Comparison of ENCODE assay signal across 22 cellular contexts in genomic region chr2:162748566-162749215, GRCh38.
DNase-seq lines count a peak whose midpoint lies in the region; ATAC-seq, FAIRE-seq and TF ChIP-seq lines count a peak whose summit lies in the region.
"Had no signal": no experiment of that assay in that cellular context is flagged by ENCODE, and none has a peak within 500 bp of the region (broad histone marks: within the 10 kb centered on the region; RNA-seq: fewer than 3 reads in every experiment).

No MANE protein-coding gene starts in this region.

- TF ChIP-seq CTCF in HepG2 (CRISPR knock-in tag; IDR thresholded peaks at IDR 0.05) (no peak), right lobe of liver (IDR thresholded peaks at IDR 0.05) (no peak), progenitor cell of endocrine pancreas (IDR thresholded peaks at IDR 0.05; ENCODE audit: unreplicated experiment) (no peak)

- H3K9me3 ChIP-seq in HepG2 (ENCODE audit: low read length), result no peaks in the 10 kb centered on the region
- H3K9me3 ChIP-seq in right lobe of liver, result no peaks in the 10 kb centered on the region
- no peaks in the 10 kb centered on the region for H3K9me3 ChIP-seq in SK-N-MC (ENCODE audit: low read depth, low read length)
- H3K9me3 ChIP-seq: A549, BE2C, Caco-2 had no signal

- peaks cover 24% of the 10 kb centered on the region for H3K4me1 Mint-ChIP-seq in progenitor cell of endocrine pancreas (ENCODE audit: low read depth)

- no peak for FAIRE-seq in HepG2 (lab: Jason Lieb, UNC)
- FAIRE-seq: A549, D721Med, G401.6, GM12891, GM19239 had no signal

- intact Hi-C loops in HepG2 (cut with micrococcal nuclease; ENCODE audit: unreplicated experiment), result no loop called here
- intact Hi-C loops in right lobe of liver (cut with DNase I), result no loop called here

- no peaks in the 10 kb centered on the region for H3K36me3 ChIP-seq in HepG2 (replicated peaks in 1 of 2; ENCODE audit: control insufficient read depth in 1 of 2, insufficient read depth in 2 of 2, low read length in 2 of 2)
- H3K36me3 ChIP-seq in right lobe of liver, result no peaks in the 10 kb centered on the region
- H3K36me3 ChIP-seq in SK-N-MC (ENCODE audit: insufficient read depth, low read length), result no peaks in the 10 kb centered on the region
- H3K36me3 ChIP-seq: BE2C; BLaER1 treated with 17β-estradiol and CSF1 and Interleukin-3, amounts not matched to agents 10 nM and 100 nM had no signal

- H3K4me3 ChIP-seq in HepG2 (replicated peaks in 1 of 3; ENCODE audit: insufficient read depth in 1 of 3, low read depth in 2 of 3, low read length in 3 of 3) (no peak overlapping the region), right lobe of liver (no peak overlapping the region), SK-N-MC (peak overlapping the region; percentile 76)
- H3K4me3 ChIP-seq: A549; BLaER1 treated with 17β-estradiol and CSF1 and Interleukin-3, amounts not matched to agents 10 nM and 100 nM had no signal

- H3K36me3 Mint-ChIP-seq in progenitor cell of endocrine pancreas (ENCODE audit: insufficient read depth), result peaks cover 5% of the 10 kb centered on the region
- H3K36me3 Mint-ChIP-seq: CD8-positive, alpha-beta T cell had no signal

- no peak for DNase-seq in HepG2 (ENCODE audit: low spot score)
- DNase-seq in right lobe of liver, result no peak
- peak; percentile 84 for DNase-seq in SK-N-MC (ENCODE audit: low read depth, low spot score)
- DNase-seq in progenitor cell of endocrine pancreas (ENCODE audit: low spot score, unreplicated experiment), result no peak
- DNase-seq in retina, result no peak
- DNase-seq in stimulated activated CD8-positive, alpha-beta memory T cell treated with anti-CD3 and anti-CD28 coated beads, Interleukin-4, amount 100 ng/mL, for 48 hours, result no peak
- DNase-seq: ACHN; BE2C; Caco-2; Calu3; CD4-positive, alpha-beta T cell; CD8-positive, alpha-beta T cell; DMS79 treated with DMSO at 0.1 percent for 48 hours; GF-D8 had no signal

- in situ Hi-C loops in HepG2 (cut with HindIII; ENCODE audit: extremely low pct_ligation_motif_present, low pct_unique_long_range_greater_than_20kb), result no loop called here

- H3K79me2 ChIP-seq in HepG2 (ENCODE audit: insufficient read depth, low read length), result no peaks in the 10 kb centered on the region

- H3K9me3 Mint-ChIP-seq in progenitor cell of endocrine pancreas (ENCODE audit: low read depth), result no peaks in the 10 kb centered on the region
- H3K9me3 Mint-ChIP-seq: CD4-positive, alpha-beta T cell; CD8-positive, alpha-beta T cell had no signal

- no peak for TF ChIP-seq RAD21 in HepG2 (CRISPR knock-in tag; IDR thresholded peaks at IDR 0.05)

- H3K27me3 ChIP-seq in HepG2 (ENCODE audit: control insufficient read depth in 1 of 2, insufficient read depth in 2 of 2, low read length in 2 of 2) (no peaks in the 10 kb centered on the region), right lobe of liver (no peaks in the 10 kb centered on the region)
- H3K27me3 ChIP-seq: BE2C; BLaER1 treated with 17β-estradiol and CSF1 and Interleukin-3, amounts not matched to agents 10 nM and 100 nM had no signal

- no TSS peak for BruUV-seq in HepG2 (replicated peaks; lab: Mats Ljungman, UMichigan)

- peaks cover 4% of the 10 kb centered on the region; the same call in 1 of the 2 replicates for H3K4me1 ChIP-seq in HepG2 (ENCODE audit: insufficient read depth, low read length)
- peaks cover 0 to 4% (median 0%) of the 10 kb centered on the region in 4 donors for H3K4me1 ChIP-seq in right lobe of liver
- H3K4me1 ChIP-seq: A549, BE2C had no signal

- H3K4me3 Mint-ChIP-seq in progenitor cell of endocrine pancreas (ENCODE audit: low read depth), result no peak overlapping the region
- H3K4me3 Mint-ChIP-seq: CD4-positive, alpha-beta T cell; CD8-positive, alpha-beta T cell had no signal

- 2% methylated on average over 1 of the region's 1 CpG for WGBS in HepG2 (ENCODE audit: low lambda C conversion rate)
- 72% methylated on average over 1 of the region's 1 CpG for WGBS in right lobe of liver (ENCODE audit: insufficient coverage, low coverage, low lambda C conversion rate, missing lambda C conversion rate)

- POLR2A ChIA-PET in HepG2 (lab: Yijun Ruan, JAX), result no interaction called here

- H3K27me3 Mint-ChIP-seq in progenitor cell of endocrine pancreas, result no peaks in the 10 kb centered on the region
- H3K27me3 Mint-ChIP-seq: CD4-positive, alpha-beta T cell had no signal

- no peak overlapping the region for H3K4me2 ChIP-seq in HepG2 (ENCODE audit: low read depth, low read length)
- H3K4me2 ChIP-seq: A549 had no signal

- TF ChIP-seq POLR2A in HepG2 (IDR thresholded peaks at IDR 0.05; ENCODE audit: insufficient read depth in 1 of 2, low read depth in 2 of 2, low read length in 2 of 2), result no peak
- TF ChIP-seq POLR2A in right lobe of liver (IDR thresholded peaks at IDR 0.05), result no peak

- ATAC-seq in HepG2 (no peak), right lobe of liver (no peak)
- ATAC-seq: A549; CD8-positive, alpha-beta T cell had no signal

- H2AFZ ChIP-seq in HepG2 (ENCODE audit: low read length), result no peak overlapping the region

- CTCF ChIA-PET in HepG2 (lab: Yijun Ruan, JAX; ENCODE audit: low intra/inter-chr PET ratio, low total read pairs), result no interaction called here

- H3K27ac ChIP-seq in HepG2 (ENCODE audit: extremely low read length, insufficient read depth, low read length), result no peak overlapping the region
- H3K27ac ChIP-seq in right lobe of liver, result no peak overlapping the region
- peak overlapping the region; percentile 100 for H3K27ac ChIP-seq in SK-N-MC
- H3K27ac ChIP-seq: 22Rv1; A549; BLaER1 treated with 17β-estradiol and CSF1 and Interleukin-3, amounts not matched to agents 10 nM and 100 nM; C4-2B had no signal

- no peak for TF ChIP-seq EP300 in HepG2 (IDR thresholded peaks at IDR 0.05; ENCODE audit: low read depth in 2 of 2, low read length in 2 of 2)
- TF ChIP-seq EP300 in HepG2 (CRISPR knock-in tag; IDR thresholded peaks at IDR 0.05; ENCODE audit: borderline replicate concordance), result no peak

- H4K20me1 ChIP-seq in HepG2 (ENCODE audit: insufficient read depth, low read length), result no peaks in the 10 kb centered on the region
- H4K20me1 ChIP-seq: BLaER1 treated with 17β-estradiol and CSF1 and Interleukin-3, amounts not matched to agents 10 nM and 100 nM had no signal

- H3K9ac ChIP-seq in HepG2 (ENCODE audit: insufficient read depth, low read depth, low read length) (no peak overlapping the region), SK-N-MC (ENCODE audit: insufficient read length) (peak overlapping the region; percentile 96)
- H3K9ac ChIP-seq: BLaER1 treated with 17β-estradiol and CSF1 and Interleukin-3, amounts not matched to agents 10 nM and 100 nM had no signal

- H3K27ac Mint-ChIP-seq in progenitor cell of endocrine pancreas, result peak overlapping the region; percentile 47
- H3K27ac Mint-ChIP-seq: CD4-positive, alpha-beta T cell; CD8-positive, alpha-beta T cell had no signal

TF ChIP-seq in HepG2, 621 proteins besides CTCF, POLR2A, EP300 and RAD21:
- TF ChIP-seq ARID3A (IDR thresholded peaks at IDR 0.05; ENCODE audit: low read depth, low read length) (no peak), RORA (CRISPR knock-in tag; IDR thresholded peaks at IDR 0.05) (no peak), HNRNPK (IDR thresholded peaks at IDR 0.05; ENCODE audit: low read depth, low read length, poor library complexity, severe bottlenecking) (peak; percentile 100), ZNF550 (CRISPR knock-in tag; IDR thresholded peaks at IDR 0.05; ENCODE audit: borderline replicate concordance) (no peak), TAF1 (CRISPR knock-in tag; IDR thresholded peaks at IDR 0.05) (no peak), ZNF737 (CRISPR knock-in tag; IDR thresholded peaks at IDR 0.05; ENCODE audit: borderline replicate concordance) (no peak), SNRNP70 (IDR thresholded peaks at IDR 0.05; ENCODE audit: low read depth, low read length) (no peak), ZNF160 (CRISPR knock-in tag; IDR thresholded peaks at IDR 0.05) (no peak), PCBP1 (IDR thresholded peaks at IDR 0.05; ENCODE audit: borderline replicate concordance, low read depth, low read length) (peak; percentile 99), HBP1 (CRISPR knock-in tag; IDR thresholded peaks at IDR 0.05; ENCODE audit: low read depth) (no peak), GTF3A (CRISPR knock-in tag; conservative IDR thresholded peaks at IDR 0.05) (no peak)
